In the genomic region with DNA sequence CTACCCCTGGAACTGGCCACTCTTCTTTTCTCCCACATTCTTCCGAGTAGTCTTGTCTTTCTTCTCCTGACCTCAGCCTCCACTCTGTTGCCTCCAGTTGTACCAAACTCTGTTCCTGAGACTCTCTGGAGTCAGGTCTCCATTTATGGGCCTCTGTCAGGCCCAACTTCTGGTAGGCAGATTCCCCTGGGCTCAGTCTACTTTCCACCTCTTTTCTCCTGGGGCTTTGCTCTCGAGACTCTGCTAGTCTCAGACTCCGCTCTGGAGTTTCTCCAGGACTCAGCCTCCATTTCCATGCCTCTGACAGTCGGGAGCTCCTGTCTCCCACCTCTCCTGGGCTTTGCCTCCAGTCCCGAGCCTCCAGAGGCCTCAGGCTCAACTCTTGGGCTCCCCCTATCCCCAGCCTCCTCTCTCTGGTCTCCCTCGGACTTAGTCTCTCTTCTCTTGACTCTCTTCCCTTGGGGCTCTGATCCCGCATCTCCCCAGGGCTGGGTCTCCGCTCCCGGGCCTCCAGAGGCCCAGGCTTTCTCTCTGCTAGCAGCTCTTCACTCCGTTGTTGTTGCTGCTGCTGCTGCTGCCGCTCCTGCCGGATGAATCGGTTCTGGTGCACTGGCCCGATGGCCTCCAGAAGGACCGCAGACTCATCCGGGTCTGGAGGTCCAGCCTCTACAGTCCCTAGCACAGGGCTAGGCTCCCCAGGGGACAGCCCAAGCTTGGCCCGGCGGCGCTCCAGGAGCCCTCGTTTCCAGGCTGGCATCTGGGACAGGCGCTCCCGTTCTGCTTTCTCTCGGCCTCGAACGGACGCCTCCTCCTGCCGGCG, we compare ENCODE assay signal across 8 cellular contexts. TPM values are rescaled to one million over a fixed set of nuclear protein-coding genes. Genes with fewer than 3 reads are reported as not detected.
DNase-seq lines count a peak whose midpoint lies in the region; TF ChIP-seq lines count a peak whose summit lies in the region.

No MANE protein-coding gene starts in this region.

- peak overlapping the region; percentile 82 for H3K4me3 Mint-ChIP-seq in Caco-2 (ENCODE audit: unreplicated experiment)

- no peaks in the 10 kb centered on the region for H3K9me3 Mint-ChIP-seq in Caco-2 (ENCODE audit: unreplicated experiment)

- H3K27me3 ChIP-seq in Caco-2 (replicated peaks; ENCODE audit: control insufficient read depth, insufficient read depth, low read length) (no peaks in the 10 kb centered on the region), MG63 (no peaks in the 10 kb centered on the region), liver (ENCODE audit: control insufficient read depth in 4 of 4, insufficient read depth in 4 of 4, low read length in 3 of 4) (no peaks in the 10 kb centered on the region), tibial artery (no peaks in the 10 kb centered on the region)

- H3K4me1 ChIP-seq in Caco-2 (peaks cover 17% of the 10 kb centered on the region), liver (ENCODE audit: control insufficient read depth in 4 of 4, insufficient read depth in 4 of 4, low read length in 3 of 4) (peaks cover 19 to 71% (median 53%) of the 10 kb centered on the region in 4 donors), tibial artery (peaks cover 4 to 88% (median 61%) of the 10 kb centered on the region in 4 donors)

- intact Hi-C loops in Caco-2 (cut with micrococcal nuclease; ENCODE audit: unreplicated experiment) (no loop called here), tibial artery (cut with DNase I; ENCODE audit: low total_unique reads) (no loop called here)

- POLR2A ChIA-PET in Caco-2 (lab: Charles Lee) = no interaction called here

- DNase-seq in Caco-2 = no peak
- DNase-seq in MG63 = no peak
- DNase-seq in tibial artery = peak in 1 of 2 donors; percentile 69
- DNase-seq in COLO668 (lab: John Stamatoyannopoulos, UW; ENCODE audit: unreplicated experiment) = no peak
- DNase-seq in kidney glomerular epithelial cell (lab: John Stamatoyannopoulos, UW) = no peak
- no peak for DNase-seq in NCI-H2081 (lab: John Stamatoyannopoulos, UW)

- H3K4me3 ChIP-seq in Caco-2 (ENCODE audit: low read depth, low read length) = no peak overlapping the region
- peak overlapping the region; percentile 98 for H3K4me3 ChIP-seq in MG63
- H3K4me3 ChIP-seq in liver (ENCODE audit: low read depth in 1 of 3, low read length in 3 of 3) = peak overlapping the region; percentile 60 to 94 (median 77)
- H3K4me3 ChIP-seq in tibial artery = peak overlapping the region; percentile 64 to 90

- CTCF ChIA-PET in Caco-2 (lab: Charles Lee) = interaction anchor here (0.8 kb wide), 1 partner anchor 10 kb away, joined by 3 read pairs; no protein-coding TSS in a partner anchor

- TF ChIP-seq RAD21 in liver (IDR thresholded peaks at IDR 0.05) = no peak

- peaks cover 10% of the 10 kb centered on the region for H3K36me3 Mint-ChIP-seq in Caco-2 (ENCODE audit: insufficient read depth, unreplicated experiment)

- TF ChIP-seq CTCF in Caco-2 (IDR thresholded peaks at IDR 0.05; ENCODE audit: insufficient read depth in 1 of 2, low read depth in 1 of 2, low read length in 1 of 2, severe bottlenecking in 1 of 2, unreplicated experiment in 1 of 2) (no peak), liver (IDR thresholded peaks at IDR 0.05; ENCODE audit: low read depth, low read length, missing input control) (no peak), tibial artery (IDR thresholded peaks at IDR 0.05) (no peak)

- peak overlapping the region; percentile 75 to 81 for H3K9ac ChIP-seq in liver (ENCODE audit: low read depth in 1 of 2, low read length in 2 of 2)

- WGBS in liver = 61% methylated on average over 28 of the region's 28 CpGs

- BruUV-seq in Caco-2 (replicated peaks; lab: Mats Ljungman, UMichigan) = no TSS peak

- H3K4me1 Mint-ChIP-seq in Caco-2 (ENCODE audit: low read depth, unreplicated experiment) = peaks cover 32% of the 10 kb centered on the region

- H3K9me3 ChIP-seq in Caco-2 (no peaks in the 10 kb centered on the region), MG63 (no peaks in the 10 kb centered on the region), liver (ENCODE audit: control insufficient read depth in 4 of 4, low read length in 3 of 4) (no peaks in the 10 kb centered on the region), tibial artery (no peaks in the 10 kb centered on the region)

- peak overlapping the region; percentile 68 for H3K27ac Mint-ChIP-seq in Caco-2 (ENCODE audit: unreplicated experiment)

- H3K36me3 ChIP-seq in Caco-2 (ENCODE audit: control insufficient read depth, insufficient read depth, low read length) (no peaks in the 10 kb centered on the region), MG63 (peaks cover 25% of the 10 kb centered on the region), liver (ENCODE audit: control insufficient read depth in 4 of 4, insufficient read depth in 3 of 4, low read depth in 1 of 4, low read length in 3 of 4) (no peaks in the 10 kb centered on the region), tibial artery (peaks cover 0 to 7% (median 0%) of the 10 kb centered on the region in 3 donors)

- H3K27ac ChIP-seq in angular gyrus (ENCODE audit: low read depth, low read length) (peak overlapping the region; percentile 90), liver (ENCODE audit: low read depth in 1 of 2, low read length in 2 of 2) (peak overlapping the region; percentile 97 to 99), tibial artery (peak overlapping the region; percentile 94 to 100)

- H3K27me3 Mint-ChIP-seq in Caco-2 (ENCODE audit: insufficient read depth, unreplicated experiment) = no peaks in the 10 kb centered on the region

TF ChIP-seq in liver, 16 proteins besides CTCF, POLR2A, EP300 and RAD21:
- TF ChIP-seq HNF4G (IDR thresholded peaks at IDR 0.05) = no peak
- no peak for TF ChIP-seq EGR1 (IDR thresholded peaks at IDR 0.05; ENCODE audit: low read depth in 2 of 2)
- TF ChIP-seq, protein P1, sequence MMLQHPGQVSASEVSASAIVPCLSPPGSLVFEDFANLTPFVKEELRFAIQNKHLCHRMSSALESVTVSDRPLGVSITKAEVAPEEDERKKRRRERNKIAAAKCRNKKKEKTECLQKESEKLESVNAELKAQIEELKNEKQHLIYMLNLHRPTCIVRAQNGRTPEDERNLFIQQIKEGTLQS (IDR thresholded peaks at IDR 0.05) = no peak

RNA-seq across cellular contexts. Expression of a gene that starts 1.1 kb away (rescaled TPM):
- 6.6 and 9.7 TPM in 2 replicates for total RNA-seq in Caco-2 (2022)
- 31.1 and 32.0 TPM in 2 replicates for total RNA-seq in MG63 (2014; rRNA removed; shearing (Covaris generic); ENCODE audit: low replicate concordance)
- total RNA-seq in liver = 10 to 100 TPM; 11.4 to 11.5 TPM
- polyA plus RNA-seq in liver = 10 to 100 TPM in 1 of 2 donors, 1 to 10 TPM in 1; 7.4 to 17.4 TPM

RNA-seq across cellular contexts. Expression of a gene that starts 5.4 kb away (rescaled TPM):
- total RNA-seq in Caco-2 (2022) (31.7 and 32.1 TPM in 2 replicates), liver (1 to 10 TPM in 1 of 2 donors, under 1 TPM in 1; 0.59 to 2.3 TPM)
- 0.25 and 3.4 TPM in 2 replicates for total RNA-seq in MG63 (2014; rRNA removed; shearing (Covaris generic); ENCODE audit: low replicate concordance)
- 1 to 10 TPM; 2.4 to 3.3 TPM for polyA plus RNA-seq in liver

RNA-seq across cellular contexts. Expression of a gene that starts 12.6 kb away (rescaled TPM):
- total RNA-seq in Caco-2 (2022) (36.6 and 40.6 TPM in 2 replicates), liver (10 to 100 TPM; 20.6 to 23.9 TPM)
- 16.6 and 24.2 TPM in 2 replicates for total RNA-seq in MG63 (2014; rRNA removed; shearing (Covaris generic); ENCODE audit: low replicate concordance)
- 10 to 100 TPM; 10.1 to 14.2 TPM for polyA plus RNA-seq in liver

RNA-seq across cellular contexts. Expression of a gene that starts 31.7 kb away (rescaled TPM):
- 46.6 and 48.6 TPM in 2 replicates for total RNA-seq in Caco-2 (2022)
- total RNA-seq in MG63 (2014; rRNA removed; shearing (Covaris generic); ENCODE audit: low replicate concordance) = 5.4 and 10.8 TPM in 2 replicates
- total RNA-seq in liver = 10 to 100 TPM in 1 of 2 donors, 1 to 10 TPM in 1; 9.0 to 15.5 TPM
- polyA plus RNA-seq in liver = 1 to 10 TPM; 5.9 to 7.7 TPM

RNA-seq across cellular contexts. Expression of a gene that starts 34.8 kb away (rescaled TPM):
- 742 and 788 TPM in 2 replicates for total RNA-seq in Caco-2 (2022)
- total RNA-seq in MG63 (2014; rRNA removed; shearing (Covaris generic); ENCODE audit: low replicate concordance) = 241 and 386 TPM in 2 replicates
- 100 to 1,000 TPM; 197 to 533 TPM for total RNA-seq in liver
- polyA plus RNA-seq in liver = 100 to 1,000 TPM; 115 to 224 TPM
